ENCODE assay signal across 29 cellular contexts in genomic region chr9:89052470-89053097, GRCh38.
DNase-seq lines count a peak whose midpoint lies in the region; ATAC-seq and TF ChIP-seq lines count a peak whose summit lies in the region.
"Had no signal": no experiment of that assay in that cellular context is flagged by ENCODE, and none has a peak within 500 bp of the region (broad histone marks: within the 10 kb centered on the region; RNA-seq: fewer than 3 reads in every experiment).

No MANE protein-coding gene starts in this region.

- no peaks in the 10 kb centered on the region for H3K27me3 ChIP-seq in adrenal gland
- no peaks in the 10 kb centered on the region for H3K27me3 ChIP-seq in heart left ventricle
- H3K27me3 ChIP-seq in testis, result no peaks in the 10 kb centered on the region
- no peaks in the 10 kb centered on the region for H3K27me3 ChIP-seq in stomach
- H3K27me3 ChIP-seq: ascending aorta, neural progenitor cell, right lobe of liver, upper lobe of left lung had no signal

- WGBS in adrenal gland, 4 donors, result 79 to 86% (median 84%) methylated on average over 6 of the region's 6 CpGs
- 80 to 87% (median 83%) methylated on average over 6 of the region's 6 CpGs for WGBS in heart left ventricle, 4 donors
- WGBS in testis, 2 donors, result 57 to 65% methylated on average over 6 of the region's 6 CpGs
- 85 to 88% (median 88%) methylated on average over 6 of the region's 6 CpGs for WGBS in stomach, 5 donors

- H3K36me3 ChIP-seq in adrenal gland (replicated peaks in 1 of 2) (no peaks in the 10 kb centered on the region), heart left ventricle (no peaks in the 10 kb centered on the region), testis (ENCODE audit: low read depth, missing control alignments) (no peaks in the 10 kb centered on the region), stomach (no peaks in the 10 kb centered on the region)
- H3K36me3 ChIP-seq: ascending aorta, neural progenitor cell, right lobe of liver, upper lobe of left lung had no signal

- no peaks in the 10 kb centered on the region for H3K9me3 ChIP-seq in adrenal gland (replicated peaks in 1 of 3)
- H3K9me3 ChIP-seq in heart left ventricle, result no peaks in the 10 kb centered on the region
- no peaks in the 10 kb centered on the region for H3K9me3 ChIP-seq in testis
- H3K9me3 ChIP-seq in stomach, result no peaks in the 10 kb centered on the region
- H3K9me3 ChIP-seq: ascending aorta, right lobe of liver, upper lobe of left lung had no signal

- H3K27ac ChIP-seq in adrenal gland (peak overlapping the region in 2 of 5 donors; percentile 32 to 55), heart left ventricle (peak overlapping the region in 2 of 12 donors; percentile 1 to 42), testis (no peak overlapping the region), stomach (no peak overlapping the region)
- H3K27ac ChIP-seq: ascending aorta, GM23248, HL-60, neural progenitor cell, right lobe of liver, upper lobe of left lung had no signal

- no peak for TF ChIP-seq POLR2A in adrenal gland (IDR thresholded peaks at IDR 0.05)
- TF ChIP-seq POLR2A in heart left ventricle (IDR thresholded peaks at IDR 0.05), result no peak
- TF ChIP-seq POLR2A in testis (IDR thresholded peaks at IDR 0.05), result no peak
- TF ChIP-seq POLR2A in stomach (IDR thresholded peaks at IDR 0.05), result no peak

- DNase-seq in NCI-H524 (lab: John Stamatoyannopoulos, UW), result peak; percentile 64 to 81
- DNase-seq in adrenal gland, result peak in 5 of 7 donors; percentile 41 to 70 (median 54)
- DNase-seq in heart left ventricle, result peak in 2 of 5 donors; percentile 53 to 60
- peak; percentile 49 for DNase-seq in testis
- DNase-seq in stomach, result no peak
- DNase-seq in activated CD4-positive, alpha-beta T cell treated with anti-CD3 and anti-CD28 coated beads, Interleukin-2, amount 50 U/mL, for 4 hours, result no peak
- DNase-seq: activated T-cell treated with anti-CD3 and anti-CD28 coated beads for 4 hours; CD4-positive, CD25-positive, alpha-beta regulatory T cell; central memory CD4-positive, alpha-beta T cell; GM23248; islet precursor cell; Karpas-422; MV-4-11; NCI-H1436 treated with DMSO at 0.1 percent for 48 hours; NCI-H526 treated with DMSO at 0.1 percent for 48 hours; right lobe of liver; stimulated activated CD4-positive, alpha-beta T cell treated with anti-CD3 and anti-CD28 coated beads, Interleukin-12 subunit alpha, Interleukin-12 subunit beta, amount 100 ng/mL, for 4 hours; stimulated activated CD4-positive, alpha-beta T cell treated with anti-CD3 and anti-CD28 coated beads, Interleukin-4, amount 100 ng/mL, for 24 hours; substantia nigra; T-helper 1 cell; upper lobe of left lung had no signal

- H3K4me3 ChIP-seq in adrenal gland, result no peak overlapping the region
- no peak overlapping the region for H3K4me3 ChIP-seq in heart left ventricle
- H3K4me3 ChIP-seq in testis, result no peak overlapping the region
- H3K4me3 ChIP-seq in stomach, result no peak overlapping the region
- H3K4me3 ChIP-seq: ascending aorta, GM12878, GM23248, lung, neural progenitor cell, right lobe of liver, upper lobe of left lung had no signal

- TF ChIP-seq EP300 in stomach (IDR thresholded peaks at IDR 0.05), result no peak

- intact Hi-C loops in adrenal gland (cut with DNase I), result no loop called here
- intact Hi-C loops in heart left ventricle (cut with DNase I), result loop anchor here in 1 of 10 donors (10.0 kb wide), 1 partner anchor 222 kb away; no protein-coding TSS in a partner anchor
- intact Hi-C loops in testis (cut with DNase I; ENCODE audit: low total_unique reads), result no loop called here
- intact Hi-C loops in stomach (cut with DNase I; ENCODE audit: low total_unique reads), result no loop called here

- H3K4me1 ChIP-seq in adrenal gland (replicated peaks in 1 of 2), result no peaks in the 10 kb centered on the region
- peaks cover 0 to 8% (median 0%) of the 10 kb centered on the region in 12 donors for H3K4me1 ChIP-seq in heart left ventricle
- H3K4me1 ChIP-seq in testis, result peaks cover 6% of the 10 kb centered on the region
- no peaks in the 10 kb centered on the region for H3K4me1 ChIP-seq in stomach
- H3K4me1 ChIP-seq: ascending aorta, neural progenitor cell, right lobe of liver, upper lobe of left lung had no signal

- ATAC-seq in heart left ventricle, result peak in 3 of 4 donors; percentile 48 to 89 (median 73)
- no peak for ATAC-seq in GM18909 (IDR thresholded peaks at IDR 0.05; ENCODE audit: poor library complexity, unreplicated experiment)
- ATAC-seq: activated naive CD4-positive, alpha-beta T cell treated with anti-CD3 and anti-CD28 coated beads, Interleukin-2, amount 50 U/mL, for 72 hours; GM12878; right lobe of liver; stimulated activated effector memory CD8-positive, alpha-beta T cell treated with anti-CD3 and anti-CD28 coated beads, Interleukin-12 subunit alpha, Interleukin-12 subunit beta, amount 100 ng/mL, for 72 hours had no signal

- TF ChIP-seq CTCF in adrenal gland (IDR thresholded peaks at IDR 0.05) (no peak), heart left ventricle (IDR thresholded peaks at IDR 0.05) (no peak), testis (IDR thresholded peaks at IDR 0.05) (no peak), stomach (IDR thresholded peaks at IDR 0.05) (no peak)

Comparison
In these comparisons a context has a peak if more than half of its experiments do, and no peak if none do; other contexts are left out.
1. DNase-seq: peak in NCI-H524 (2 of 2), adrenal gland (5 of 7) and testis (single experiment); none in stomach (single experiment) and activated CD4-positive, alpha-beta T cell treated with anti-CD3 and anti-CD28 coated beads, Interleukin-2, amount 50 U/mL, for 4 hours (0 of 2).